10 cellular contexts compared by ENCODE assay signal in genomic region chr16:20440766-20441165, GRCh38. TPM values are rescaled to one million over a fixed set of nuclear protein-coding genes. Genes with fewer than 3 reads are reported as not detected.
A peak's percentile ranks its signal among the peaks of the same experiment; 100 is the strongest.
DNase-seq lines count a peak whose midpoint lies in the region; FAIRE-seq and TF ChIP-seq lines count a peak whose summit lies in the region.
"Not testable (repeated sequence)": the region's sequence is repeated elsewhere in the genome, so short reads cannot be mapped to it uniquely, and the experiment has no call there.
"Had no signal": no experiment of that assay in that cellular context is flagged by ENCODE, and none has a peak within 500 bp of the region (broad histone marks: within the 10 kb centered on the region; RNA-seq: fewer than 3 reads in every experiment).

No MANE protein-coding gene starts in this region.

- H3K9me3 ChIP-seq in ascending aorta; esophagus muscularis mucosa; muscle layer of colon (ENCODE audit: low read length); transverse colon: not testable (repeated sequence)

- peak; percentile 15 for DNase-seq in RCC 7860 (ENCODE audit: low spot score)
- not testable (repeated sequence) for DNase-seq in ascending aorta (ENCODE audit: low spot score in 2 of 2); esophagus muscularis mucosa (ENCODE audit: extremely low spot score); transverse colon
- DNase-seq in kidney glomerular epithelial cell (lab: John Stamatoyannopoulos, UW), result peak; percentile 64
- DNase-seq in renal cortical epithelial cell (ENCODE audit: low read depth), result peak; percentile 75

- intact Hi-C loops in ascending aorta (cut with DNase I); esophagus muscularis mucosa (cut with DNase I); transverse colon (cut with DNase I; ENCODE audit: low total_unique reads): not testable (repeated sequence)

- not testable (repeated sequence) for H3K4me1 ChIP-seq in ascending aorta; muscle layer of colon (ENCODE audit: insufficient read depth, low read length); transverse colon
- peaks cover 0 to 33% (median 13%) of the 10 kb centered on the region in 4 donors for H3K4me1 ChIP-seq in esophagus muscularis mucosa

- H3K36me3 ChIP-seq in ascending aorta; esophagus muscularis mucosa; muscle layer of colon (ENCODE audit: insufficient read depth, low read length); transverse colon: not testable (repeated sequence)

- in situ Hi-C loops in transverse colon (cut with MboI; ENCODE audit: low pct_ligation_motif_present in 1 of 4, low pct_unique_long_range_greater_than_20kb in 1 of 4, low sequenced_read_pairs in 3 of 4), result not testable (repeated sequence)

- H3K4me3 ChIP-seq in ascending aorta; esophagus muscularis mucosa; muscle layer of colon (ENCODE audit: low read depth in 1 of 2, low read length in 2 of 2); transverse colon: not testable (repeated sequence)

- FAIRE-seq in RCC 7860 (lab: Jason Lieb, UNC), result peak; percentile 88

- WGBS in esophagus muscularis mucosa, result 63% methylated on average over 1 of the region's 1 CpG
- WGBS in transverse colon (ENCODE audit: low coverage in 1 of 2), 2 donors, result 63 to 100% methylated on average over 1 of the region's 1 CpG

- TF ChIP-seq EP300 in esophagus muscularis mucosa (IDR thresholded peaks at IDR 0.05); transverse colon (IDR thresholded peaks at IDR 0.05; ENCODE audit: low read depth): not testable (repeated sequence)

- not testable (repeated sequence) for H3K27me3 ChIP-seq in ascending aorta; esophagus muscularis mucosa; muscle layer of colon (ENCODE audit: control insufficient read depth in 1 of 2, insufficient read depth in 2 of 2, low read length in 2 of 2); transverse colon

- not testable (repeated sequence) for H3K9ac ChIP-seq in muscle layer of colon (ENCODE audit: low read length)

- not testable (repeated sequence) for TF ChIP-seq CTCF in ascending aorta (IDR thresholded peaks at IDR 0.05); esophagus muscularis mucosa (IDR thresholded peaks at IDR 0.05); transverse colon (IDR thresholded peaks at IDR 0.05)

- H3K27ac ChIP-seq in ascending aorta, result peak overlapping the region; percentile 80 to 87
- H3K27ac ChIP-seq in esophagus muscularis mucosa (replicated peaks in 1 of 4), result peak overlapping the region; percentile 73 to 81 (median 76)
- peak overlapping the region; percentile 34 for H3K27ac ChIP-seq in muscle layer of colon (ENCODE audit: low read depth, low read length)
- H3K27ac ChIP-seq in transverse colon, result peak overlapping the region in 3 of 4 donors; percentile 17 to 80 (median 80)

- not testable (repeated sequence) for TF ChIP-seq POLR2A in esophagus muscularis mucosa (IDR thresholded peaks at IDR 0.05; ENCODE audit: low read depth); transverse colon (IDR thresholded peaks at IDR 0.05)

RNA-seq across cellular contexts. Expression of gene ACSM2A, which starts 10.6 kb away (rescaled TPM):
- not detected for total RNA-seq in ascending aorta
- total RNA-seq in esophagus muscularis mucosa, result 1 to 10 TPM in 1 of 4 donors, not detected in 3; 1.3 TPM
- total RNA-seq in renal cortical epithelial cell, result 21.7 TPM in 1 of 2 replicates, not detected in the other
- total RNA-seq in transverse colon, result not detected
- total RNA-seq: CD4-positive, alpha-beta memory T cell; PC-3; RPMI7951 had no signal

RNA-seq across cellular contexts. Expression of gene ACSM5, which starts 31.4 kb away (rescaled TPM):
- not detected for total RNA-seq in ascending aorta
- 1 to 10 TPM; 1.6 to 6.1 (median 3.7) TPM for total RNA-seq in esophagus muscularis mucosa
- 6.4 and 6.7 TPM in 2 replicates for total RNA-seq in renal cortical epithelial cell
- 1 to 10 TPM in 3 of 4 donors, not detected in 1; 1.3 to 2.3 (median 1.5) TPM for total RNA-seq in transverse colon
- total RNA-seq: CD4-positive, alpha-beta memory T cell; PC-3; RPMI7951 had no signal

RNA-seq across cellular contexts. Expression of gene PDILT, which starts 36.2 kb away (rescaled TPM):
- not detected for total RNA-seq in ascending aorta
- total RNA-seq in esophagus muscularis mucosa, result not detected
- not detected in 2 replicates for total RNA-seq in renal cortical epithelial cell
- total RNA-seq in transverse colon, result not detected
- total RNA-seq: CD4-positive, alpha-beta memory T cell; PC-3; RPMI7951 had no signal
